Comparison of ENCODE assay signal across 27 cellular contexts in the genomic region with DNA sequence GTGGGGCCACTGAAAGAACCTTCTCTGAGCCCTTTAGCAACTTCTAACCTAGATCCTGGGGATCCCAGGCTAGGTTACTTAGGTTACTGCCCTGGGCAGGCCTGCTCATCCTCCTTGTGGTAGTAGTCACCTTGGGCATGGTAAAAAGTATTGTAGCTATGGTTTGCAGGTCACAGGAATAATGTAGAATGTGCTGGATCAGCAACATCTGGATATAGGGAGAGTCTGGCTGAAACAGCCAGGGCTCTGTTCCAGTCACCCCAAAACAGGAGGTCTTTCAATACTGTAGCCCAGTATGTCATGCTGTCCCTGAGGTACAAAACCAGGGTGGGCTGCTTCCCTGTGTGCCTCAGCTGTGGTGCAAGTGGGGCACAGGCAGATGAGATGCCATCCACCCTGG. TPM values are rescaled to one million over a fixed set of nuclear protein-coding genes. Genes with fewer than 3 reads are reported as not detected.
"Had no signal": no experiment of that assay in that cellular context is flagged by ENCODE, and none has a peak within 500 bp of the region (broad histone marks: within the 10 kb centered on the region; RNA-seq: fewer than 3 reads in every experiment).

No MANE protein-coding gene starts in this region.

- H3K4me3 ChIP-seq: PC-9, Peyer's patch, SJCRH30 had no signal

- H3K4me1 ChIP-seq: Peyer's patch, SJCRH30 had no signal

- H3K36me3 Mint-ChIP-seq: IgD-negative memory B cell had no signal

- H3K9me3 ChIP-seq: Peyer's patch had no signal

- DNase-seq: KBM-7; MV-4-11; NCI-H1048; NCI-H1105; NCI-H1436 treated with DMSO at 0.1 percent for 48 hours; NCI-H1694; NCI-H187 treated with DMSO at 0.1 percent for 48 hours; NCI-H2029 treated with DMSO at 0.1 percent for 48 hours; NCI-H2171 treated with DMSO at 0.1 percent for 48 hours; NCI-H345; NCI-H446 treated with DMSO at 0.1 percent for 48 hours; NCI-H510A treated with DMSO at 0.1 percent for 48 hours; NCI-H526; NCI-H82; NK-92 treated with Interleukin-12 subunit alpha and Interleukin-12 subunit beta, amount 100 ng/mL, for 24 hours; OCI-M1; PC-9; Peyer's patch; SHP77 treated with DMSO at 0.1 percent for 48 hours; SJCRH30 had no signal

- H3K4me3 Mint-ChIP-seq: IgD-negative memory B cell had no signal

- H3K27me3 ChIP-seq: Peyer's patch, SJCRH30 had no signal

- H3K27ac Mint-ChIP-seq: IgD-negative memory B cell had no signal

- ATAC-seq: Right ventricle myocardium inferior, SK-N-SH treated with all-trans-retinoic acid at 6 μM for 48 hours had no signal

- H3K36me3 ChIP-seq: Peyer's patch, SJCRH30 had no signal

- H3K9me3 Mint-ChIP-seq: IgD-negative memory B cell had no signal

- H3K27ac ChIP-seq: PC-9, Peyer's patch, SJCRH30 had no signal

- H3K4me1 Mint-ChIP-seq: IgD-negative memory B cell had no signal

- H3K4me2 ChIP-seq: PC-9 had no signal

RNA-seq across cellular contexts. Expression of a gene that starts 33.6 kb away (rescaled TPM):
- total RNA-seq: HT-29, MCF 10A, PC-9, Peyer's patch, Right ventricle myocardium inferior, RPMI7951, SJCRH30 had no signal

RNA-seq across cellular contexts. Expression of a gene that starts 41.9 kb away (rescaled TPM):
- total RNA-seq: HT-29, LHCN-M2, MCF 10A, PC-9, Right ventricle myocardium inferior, RPMI7951 had no signal
